In genomic region chr1:70043806-70044205, GRCh38 we compare ENCODE assay signal across 10 cellular contexts.
DNase-seq lines count a peak whose midpoint lies in the region; ATAC-seq, FAIRE-seq and TF ChIP-seq lines count a peak whose summit lies in the region.
"Had no signal": no experiment of that assay in that cellular context is flagged by ENCODE, and none has a peak within 500 bp of the region (broad histone marks: within the 10 kb centered on the region; RNA-seq: fewer than 3 reads in every experiment).

No MANE protein-coding gene starts in this region.

- in situ Hi-C loops in mammary epithelial cell (cut with MboI; ENCODE audit: low sequenced_read_pairs in 2 of 2): no loop called here

- FAIRE-seq in kidney (lab: Jason Lieb, UNC): no peak

- dilution Hi-C loops in mammary epithelial cell (cut with HindIII; ENCODE audit: low sequenced_read_pairs): no loop called here

- no peak overlapping the region for H2AFZ ChIP-seq in mammary epithelial cell (ENCODE audit: low read depth, low read length)

- DNase-seq in Calu3 (peak; percentile 61), LHCN-M2 (ENCODE audit: low read depth) (peak; percentile 77), mammary epithelial cell (peak; percentile 68), kidney epithelial cell (ENCODE audit: low read depth) (peak; percentile 28), NCI-H2081 (lab: John Stamatoyannopoulos, UW) (no peak), kidney (no peak)
- DNase-seq: naive thymus-derived CD8-positive, alpha-beta T cell; stimulated activated naive CD4-positive, alpha-beta T cell had no signal

- no peak overlapping the region for H3K9ac ChIP-seq in mammary epithelial cell (ENCODE audit: insufficient read depth, low read length)
- H3K9ac ChIP-seq in kidney (ENCODE audit: low read length in 2 of 2): no peak overlapping the region

- H3K4me3 ChIP-seq in mammary epithelial cell (replicated peaks in 1 of 3; ENCODE audit: insufficient read depth in 1 of 3, low read depth in 2 of 3, low read length in 3 of 3) (no peak overlapping the region), kidney epithelial cell (ENCODE audit: low read depth, low read length) (no peak overlapping the region), kidney (ENCODE audit: low read length in 2 of 2) (no peak overlapping the region)

- no peak overlapping the region for H3K27ac ChIP-seq in mammary epithelial cell (ENCODE audit: insufficient read depth, low read depth, low read length)
- H3K27ac ChIP-seq in kidney (ENCODE audit: low read depth in 2 of 2, low read length in 2 of 2): no peak overlapping the region

- no peaks in the 10 kb centered on the region for H3K9me3 ChIP-seq in mammary epithelial cell (replicated peaks; ENCODE audit: insufficient read depth, low read length)
- H3K9me3 ChIP-seq in kidney (ENCODE audit: control insufficient read depth in 1 of 2, low read length in 2 of 2): no peaks in the 10 kb centered on the region

- no peak overlapping the region for H3K27ac Mint-ChIP-seq in Calu3 (ENCODE audit: unreplicated experiment)
- H3K27ac Mint-ChIP-seq: naive thymus-derived CD8-positive, alpha-beta T cell had no signal

- intact Hi-C loops in Calu3 (cut with micrococcal nuclease; ENCODE audit: unreplicated experiment): loop anchor here (2.0 to 5.0 kb wide), 2 partner anchors 77 to 88 kb away; no protein-coding TSS in a partner anchor
- intact Hi-C loops in mammary epithelial cell (cut with micrococcal nuclease): no loop called here
- intact Hi-C loops in kidney (cut with DNase I): no loop called here

- H3K79me2 ChIP-seq in mammary epithelial cell (ENCODE audit: insufficient read depth, low read length): no peaks in the 10 kb centered on the region

- BruUV-seq in Calu3 (replicated peaks; lab: Mats Ljungman, UMichigan) (no TSS peak), mammary epithelial cell (replicated peaks; lab: Mats Ljungman, UMichigan) (no TSS peak)

- TF ChIP-seq CTCF in Calu3 (IDR thresholded peaks at IDR 0.05; ENCODE audit: unreplicated experiment) (no peak), mammary epithelial cell (conservative IDR thresholded peaks at IDR 0.05 in 1 of 2, IDR thresholded peaks at IDR 0.05 in 1 of 2; ENCODE audit: extremely low read depth in 1 of 2, insufficient read depth in 1 of 2, low read depth in 1 of 2, low read length in 2 of 2) (no peak), kidney epithelial cell (IDR thresholded peaks at IDR 0.05; ENCODE audit: insufficient read depth, low read length, poor library complexity, severe bottlenecking) (no peak), kidney (IDR thresholded peaks at IDR 0.05; ENCODE audit: borderline replicate concordance, extremely low read depth, insufficient read depth) (no peak)

- H3K4me1 ChIP-seq in mammary epithelial cell (ENCODE audit: insufficient read depth, low read length) (peaks cover 21% of the 10 kb centered on the region), kidney (ENCODE audit: control insufficient read depth in 1 of 2, insufficient read depth in 1 of 2, low read depth in 1 of 2, low read length in 2 of 2) (peaks cover 0 to 6% of the 10 kb centered on the region in 2 donors)

- H3K36me3 ChIP-seq in mammary epithelial cell (ENCODE audit: insufficient read depth, low read length): no peaks in the 10 kb centered on the region
- no peaks in the 10 kb centered on the region for H3K36me3 ChIP-seq in kidney epithelial cell (ENCODE audit: control insufficient read depth, insufficient read depth, low read length)
- no peaks in the 10 kb centered on the region for H3K36me3 ChIP-seq in kidney (ENCODE audit: control insufficient read depth in 1 of 2, insufficient read depth in 2 of 2, low read length in 2 of 2)

- no peaks in the 10 kb centered on the region for H3K9me3 Mint-ChIP-seq in Calu3 (ENCODE audit: low read depth, unreplicated experiment)
- H3K9me3 Mint-ChIP-seq: naive thymus-derived CD8-positive, alpha-beta T cell had no signal

- no peaks in the 10 kb centered on the region for H3K27me3 Mint-ChIP-seq in Calu3 (ENCODE audit: unreplicated experiment)

- CTCF ChIA-PET in Calu3 (lab: Charles Lee): no interaction called here
- CTCF ChIA-PET in mammary epithelial cell (lab: Charles Lee; ENCODE audit: low non-redundant PET): no interaction called here

- peak overlapping the region; percentile 32 for H3K4me2 ChIP-seq in mammary epithelial cell (ENCODE audit: insufficient read depth, low read depth, low read length)

- H4K20me1 ChIP-seq in mammary epithelial cell (ENCODE audit: insufficient read depth, low read length): no peaks in the 10 kb centered on the region

- no peak for ATAC-seq in HG03442 (IDR thresholded peaks at IDR 0.05; ENCODE audit: unreplicated experiment)
- ATAC-seq in GM21717 (IDR thresholded peaks at IDR 0.05; ENCODE audit: unreplicated experiment): no peak
- ATAC-seq: naive thymus-derived CD8-positive, alpha-beta T cell had no signal

- H3K4me1 Mint-ChIP-seq in Calu3 (ENCODE audit: low read depth, unreplicated experiment): peaks cover 25% of the 10 kb centered on the region
- H3K4me1 Mint-ChIP-seq: naive thymus-derived CD8-positive, alpha-beta T cell had no signal

- H3K27me3 ChIP-seq in mammary epithelial cell (ENCODE audit: insufficient read depth, low read length): no peaks in the 10 kb centered on the region
- no peaks in the 10 kb centered on the region for H3K27me3 ChIP-seq in kidney epithelial cell (ENCODE audit: control insufficient read depth, insufficient read depth, low read length)

- no peaks in the 10 kb centered on the region for H3K36me3 Mint-ChIP-seq in Calu3 (ENCODE audit: insufficient read depth, unreplicated experiment)
- H3K36me3 Mint-ChIP-seq: naive thymus-derived CD8-positive, alpha-beta T cell had no signal

- H3K4me3 Mint-ChIP-seq in Calu3 (ENCODE audit: low read depth, unreplicated experiment): no peak overlapping the region
- H3K4me3 Mint-ChIP-seq: naive thymus-derived CD8-positive, alpha-beta T cell had no signal

Comparison
In these comparisons a context has a peak if more than half of its experiments do, and no peak if none do; other contexts are left out.
1. DNase-seq: peak in Calu3 (single experiment), LHCN-M2 (single experiment), mammary epithelial cell (single experiment) and kidney epithelial cell (single experiment); none in NCI-H2081 (0 of 2) and kidney (single experiment).